18 cellular contexts compared by ENCODE assay signal in the genomic region with DNA sequence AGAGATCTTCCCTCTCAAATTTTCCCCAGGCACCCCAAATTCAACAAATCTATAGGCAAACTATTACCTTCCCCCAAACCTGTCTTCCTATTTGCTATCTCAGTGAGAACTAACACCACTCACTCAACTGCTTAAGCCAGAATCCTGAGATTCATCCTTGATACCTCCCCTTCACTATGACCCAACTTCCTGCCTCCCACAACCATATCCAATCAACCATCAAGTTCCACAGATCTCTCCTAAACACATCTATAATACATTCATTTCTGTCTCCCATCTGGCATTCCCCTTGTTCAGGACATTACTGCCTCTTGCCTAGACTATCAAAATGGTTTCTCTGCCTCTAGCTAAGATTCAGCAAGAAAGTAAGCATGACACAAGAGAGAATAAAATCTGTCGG. TPM values are rescaled to one million over a fixed set of nuclear protein-coding genes. Genes with fewer than 3 reads are reported as not detected.
DNase-seq lines count a peak whose midpoint lies in the region; ATAC-seq, FAIRE-seq and TF ChIP-seq lines count a peak whose summit lies in the region.
"Had no signal": no experiment of that assay in that cellular context is flagged by ENCODE, and none has a peak within 500 bp of the region (broad histone marks: within the 10 kb centered on the region; RNA-seq: fewer than 3 reads in every experiment).

No MANE protein-coding gene starts in this region.

- no peaks in the 10 kb centered on the region for H3K36me3 ChIP-seq in HEK293 (ENCODE audit: control insufficient read depth in 2 of 2, insufficient read depth in 1 of 2, low read length in 2 of 2)
- no peaks in the 10 kb centered on the region for H3K36me3 ChIP-seq in kidney (ENCODE audit: control insufficient read depth in 1 of 2, insufficient read depth in 2 of 2, low read length in 2 of 2)
- H3K36me3 ChIP-seq: Peyer's patch had no signal

- H3K27ac Mint-ChIP-seq in natural killer cell = peak overlapping the region; percentile 3 to 28
- peak overlapping the region in 1 of 2 donors; percentile 6 for H3K27ac Mint-ChIP-seq in natural killer cell treated with Interleukin-12 subunit alpha and Interleukin-12 subunit beta and Interleukin-15 and Interleukin-18, amount 100 ng/mL, for 72 hours
- peak overlapping the region; percentile 1 for H3K27ac Mint-ChIP-seq in activated T-helper 17 cell treated with anti-CD3 and anti-CD28 coated beads, Interleukin-2, amount 50 U/mL, for 72 hours
- peak overlapping the region; percentile 8 for H3K27ac Mint-ChIP-seq in stimulated activated effector memory CD8-positive, alpha-beta T cell treated with anti-CD3 and anti-CD28 coated beads, Interleukin-12 subunit alpha, Interleukin-12 subunit beta, amount 100 ng/mL, for 72 hours
- H3K27ac Mint-ChIP-seq: B cell, H9 had no signal

- no peak overlapping the region for H3K4me3 ChIP-seq in HEK293 (ENCODE audit: low read depth, low read length)
- H3K4me3 ChIP-seq in kidney (ENCODE audit: low read length in 2 of 2) = no peak overlapping the region
- H3K4me3 ChIP-seq: Peyer's patch had no signal

- H3K4me1 ChIP-seq in HEK293 (ENCODE audit: control insufficient read depth, insufficient read depth, low read length) (peaks cover 17% of the 10 kb centered on the region), kidney (ENCODE audit: control insufficient read depth in 1 of 2, insufficient read depth in 1 of 2, low read depth in 1 of 2, low read length in 2 of 2) (peaks cover 0 to 4% of the 10 kb centered on the region in 2 donors)

- H3K9me3 ChIP-seq in HEK293 (ENCODE audit: control insufficient read depth, insufficient read depth, low read depth, low read length) = no peaks in the 10 kb centered on the region
- no peaks in the 10 kb centered on the region for H3K9me3 ChIP-seq in kidney (ENCODE audit: control insufficient read depth in 1 of 2, low read length in 2 of 2)
- H3K9me3 ChIP-seq: Peyer's patch had no signal

- no peak for TF ChIP-seq CTCF in natural killer cell (IDR thresholded peaks at IDR 0.05)
- TF ChIP-seq CTCF in HEK293 (tag by site-specific recombination; IDR thresholded peaks at IDR 0.05) = no peak
- TF ChIP-seq CTCF in kidney (IDR thresholded peaks at IDR 0.05; ENCODE audit: borderline replicate concordance, extremely low read depth, insufficient read depth) = no peak

- no peak for DNase-seq in natural killer cell
- no peak for DNase-seq in natural killer cell treated with Interleukin-12 subunit alpha and Interleukin-12 subunit beta and Interleukin-15 and Interleukin-18, amount 100 ng/mL, for 72 hours (ENCODE audit: low spot score)
- no peak for DNase-seq in stimulated activated effector memory CD8-positive, alpha-beta T cell treated with anti-CD3 and anti-CD28 coated beads, Interleukin-12 subunit alpha, Interleukin-12 subunit beta, amount 100 ng/mL, for 72 hours (ENCODE audit: low spot score in 2 of 2)
- DNase-seq in kidney = no peak
- DNase-seq: ACHN, H9, NCI-H1092, NCI-H1694, NCI-H446, NCI-H774, Peyer's patch, Right ventricle myocardium superior had no signal

- H3K9me3 Mint-ChIP-seq in natural killer cell = no peaks in the 10 kb centered on the region
- H3K9me3 Mint-ChIP-seq in natural killer cell treated with Interleukin-12 subunit alpha and Interleukin-12 subunit beta and Interleukin-15 and Interleukin-18, amount 100 ng/mL, for 72 hours = no peaks in the 10 kb centered on the region
- H3K9me3 Mint-ChIP-seq in activated T-helper 17 cell treated with anti-CD3 and anti-CD28 coated beads, Interleukin-2, amount 50 U/mL, for 72 hours = no peaks in the 10 kb centered on the region
- H3K9me3 Mint-ChIP-seq in stimulated activated effector memory CD8-positive, alpha-beta T cell treated with anti-CD3 and anti-CD28 coated beads, Interleukin-12 subunit alpha, Interleukin-12 subunit beta, amount 100 ng/mL, for 72 hours = no peaks in the 10 kb centered on the region
- H3K9me3 Mint-ChIP-seq: H9 had no signal

- H3K27me3 Mint-ChIP-seq in natural killer cell (ENCODE audit: low read depth in 2 of 2) = no peaks in the 10 kb centered on the region
- no peaks in the 10 kb centered on the region for H3K27me3 Mint-ChIP-seq in natural killer cell treated with Interleukin-12 subunit alpha and Interleukin-12 subunit beta and Interleukin-15 and Interleukin-18, amount 100 ng/mL, for 72 hours
- no peaks in the 10 kb centered on the region for H3K27me3 Mint-ChIP-seq in activated T-helper 17 cell treated with anti-CD3 and anti-CD28 coated beads, Interleukin-2, amount 50 U/mL, for 72 hours
- H3K27me3 Mint-ChIP-seq: B cell had no signal

- no peak overlapping the region for H3K9ac ChIP-seq in kidney (ENCODE audit: low read length in 2 of 2)

- POLR2A ChIA-PET in HEK293 (lab: Yijun Ruan, JAX) = no interaction called here

- intact Hi-C loops in natural killer cell (cut with micrococcal nuclease) (no loop called here), kidney (cut with DNase I) (no loop called here)

- no peak overlapping the region for H3K4me3 Mint-ChIP-seq in natural killer cell
- no peak overlapping the region for H3K4me3 Mint-ChIP-seq in natural killer cell treated with Interleukin-12 subunit alpha and Interleukin-12 subunit beta and Interleukin-15 and Interleukin-18, amount 100 ng/mL, for 72 hours
- H3K4me3 Mint-ChIP-seq in activated T-helper 17 cell treated with anti-CD3 and anti-CD28 coated beads, Interleukin-2, amount 50 U/mL, for 72 hours = no peak overlapping the region
- no peak overlapping the region for H3K4me3 Mint-ChIP-seq in stimulated activated effector memory CD8-positive, alpha-beta T cell treated with anti-CD3 and anti-CD28 coated beads, Interleukin-12 subunit alpha, Interleukin-12 subunit beta, amount 100 ng/mL, for 72 hours
- H3K4me3 Mint-ChIP-seq: B cell, H9 had no signal

- H3K4me1 Mint-ChIP-seq in natural killer cell = peaks cover 36 to 54% of the 10 kb centered on the region in 2 donors
- H3K4me1 Mint-ChIP-seq in natural killer cell treated with Interleukin-12 subunit alpha and Interleukin-12 subunit beta and Interleukin-15 and Interleukin-18, amount 100 ng/mL, for 72 hours (ENCODE audit: low read depth in 2 of 2) = peaks cover 24 to 26% of the 10 kb centered on the region in 2 donors
- peaks cover 29% of the 10 kb centered on the region for H3K4me1 Mint-ChIP-seq in activated T-helper 17 cell treated with anti-CD3 and anti-CD28 coated beads, Interleukin-2, amount 50 U/mL, for 72 hours
- H3K4me1 Mint-ChIP-seq in stimulated activated effector memory CD8-positive, alpha-beta T cell treated with anti-CD3 and anti-CD28 coated beads, Interleukin-12 subunit alpha, Interleukin-12 subunit beta, amount 100 ng/mL, for 72 hours = peaks cover 37% of the 10 kb centered on the region
- H3K4me1 Mint-ChIP-seq: H9 had no signal

- FAIRE-seq in kidney (lab: Jason Lieb, UNC) = no peak
- FAIRE-seq: HTR-8/SVneo had no signal

- no peaks in the 10 kb centered on the region for H3K36me3 Mint-ChIP-seq in natural killer cell
- H3K36me3 Mint-ChIP-seq in natural killer cell treated with Interleukin-12 subunit alpha and Interleukin-12 subunit beta and Interleukin-15 and Interleukin-18, amount 100 ng/mL, for 72 hours = no peaks in the 10 kb centered on the region
- H3K36me3 Mint-ChIP-seq in activated T-helper 17 cell treated with anti-CD3 and anti-CD28 coated beads, Interleukin-2, amount 50 U/mL, for 72 hours (ENCODE audit: low read depth) = no peaks in the 10 kb centered on the region
- H3K36me3 Mint-ChIP-seq in stimulated activated effector memory CD8-positive, alpha-beta T cell treated with anti-CD3 and anti-CD28 coated beads, Interleukin-12 subunit alpha, Interleukin-12 subunit beta, amount 100 ng/mL, for 72 hours = no peaks in the 10 kb centered on the region

- ATAC-seq in natural killer cell (no peak), HG03135 (IDR thresholded peaks at IDR 0.05; ENCODE audit: unreplicated experiment) (no peak), GM18520 (IDR thresholded peaks at IDR 0.05; ENCODE audit: unreplicated experiment) (no peak)
- ATAC-seq in natural killer cell treated with Interleukin-12 subunit alpha and Interleukin-12 subunit beta and Interleukin-15 and Interleukin-18, amount 100 ng/mL, for 72 hours = no peak
- ATAC-seq in activated T-helper 17 cell treated with anti-CD3 and anti-CD28 coated beads, Interleukin-2, amount 50 U/mL, for 72 hours (replicated peaks) = peak; percentile 32
- ATAC-seq in stimulated activated effector memory CD8-positive, alpha-beta T cell treated with anti-CD3 and anti-CD28 coated beads, Interleukin-12 subunit alpha, Interleukin-12 subunit beta, amount 100 ng/mL, for 72 hours = no peak

- CTCF ChIA-PET in HEK293 (lab: Yijun Ruan, JAX) = no interaction called here

- no peak overlapping the region for H3K27ac ChIP-seq in HEK293 (ENCODE audit: extremely low read depth, low read depth, low read length)
- no peak overlapping the region for H3K27ac ChIP-seq in kidney (ENCODE audit: low read depth in 2 of 2, low read length in 2 of 2)
- H3K27ac ChIP-seq: Peyer's patch had no signal

TF ChIP-seq in HEK293, 187 proteins besides CTCF, POLR2A, EP300 and RAD21:
- TF ChIP-seq ZNF239 (tag by site-specific recombination; IDR thresholded peaks at IDR 0.05) (peak; percentile 72; the same call in 1 of the 2 replicates), SP2 (tag by site-specific recombination; IDR thresholded peaks at IDR 0.05) (0 out of 2 replicates have a peak, but pooled peaks have one; percentile 11), ZNF423 (tag by site-specific recombination; IDR thresholded peaks at IDR 0.05) (no peak)

RNA-seq across cellular contexts. Expression of gene YAF2, which starts 21.3 kb away (rescaled TPM):
- total RNA-seq in natural killer cell (100 to 1,000 TPM in 2 of 3 donors, 10 to 100 TPM in 1; 96.2 to 124 (median 101) TPM), kidney (32.0 TPM)
- total RNA-seq in natural killer cell treated with Interleukin-12 subunit alpha and Interleukin-12 subunit beta and Interleukin-15 and Interleukin-18, amount 100 ng/mL, for 72 hours = 10 to 100 TPM; 53.4 to 60.8 TPM
- 10 to 100 TPM; 31.7 to 32.9 TPM for total RNA-seq in activated T-helper 17 cell treated with anti-CD3 and anti-CD28 coated beads, Interleukin-2, amount 50 U/mL, for 72 hours
- polyA plus RNA-seq in kidney (ENCODE audit: insufficient read depth, low read depth, low replicate concordance) = 15.0 TPM
